1 cellular context compared by ENCODE assay signal in the genomic region with DNA sequence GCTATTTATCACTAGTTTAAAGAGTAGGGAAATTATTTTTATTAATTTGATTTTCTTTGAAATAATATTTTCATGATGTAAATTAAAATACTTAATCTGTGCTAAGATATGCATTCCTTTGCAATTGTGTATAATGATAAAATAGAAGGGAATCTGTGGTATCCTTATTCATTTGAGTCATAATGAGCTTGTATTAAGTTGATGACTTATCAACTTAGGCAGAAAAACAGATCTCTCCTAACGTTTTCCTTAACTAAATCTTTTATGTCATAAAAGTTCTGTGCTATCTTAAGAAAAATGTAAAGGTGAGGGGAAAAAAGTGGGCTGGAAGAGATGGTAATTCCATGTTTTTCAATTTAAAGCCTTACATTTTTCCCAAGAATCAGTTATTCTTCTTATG.
TF ChIP-seq lines count a peak whose summit lies in the region.

No MANE protein-coding gene starts in this region.

TF ChIP-seq in IMR-90, 13 proteins besides CTCF, POLR2A, EP300 and RAD21 (continued from another document):
- TF ChIP-seq, protein P1, sequence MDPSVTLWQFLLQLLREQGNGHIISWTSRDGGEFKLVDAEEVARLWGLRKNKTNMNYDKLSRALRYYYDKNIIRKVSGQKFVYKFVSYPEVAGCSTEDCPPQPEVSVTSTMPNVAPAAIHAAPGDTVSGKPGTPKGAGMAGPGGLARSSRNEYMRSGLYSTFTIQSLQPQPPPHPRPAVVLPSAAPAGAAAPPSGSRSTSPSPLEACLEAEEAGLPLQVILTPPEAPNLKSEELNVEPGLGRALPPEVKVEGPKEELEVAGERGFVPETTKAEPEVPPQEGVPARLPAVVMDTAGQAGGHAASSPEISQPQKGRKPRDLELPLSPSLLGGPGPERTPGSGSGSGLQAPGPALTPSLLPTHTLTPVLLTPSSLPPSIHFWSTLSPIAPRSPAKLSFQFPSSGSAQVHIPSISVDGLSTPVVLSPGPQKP (IDR thresholded peaks at IDR 0.05; ENCODE audit: borderline replicate concordance, low read depth, low read length) = no peak
- TF ChIP-seq RFX5 (IDR thresholded peaks at IDR 0.05; ENCODE audit: low read depth, low read length) = no peak
